Comparison of ENCODE assay signal across 17 cellular contexts in genomic region chr4:147078875-147079658, GRCh38.
DNase-seq lines count a peak whose midpoint lies in the region; ATAC-seq and TF ChIP-seq lines count a peak whose summit lies in the region.
"Had no signal": no experiment of that assay in that cellular context is flagged by ENCODE, and none has a peak within 500 bp of the region (broad histone marks: within the 10 kb centered on the region; RNA-seq: fewer than 3 reads in every experiment).

No MANE protein-coding gene starts in this region.

- peak overlapping the region; percentile 35; the same call in 1 of the 2 replicates for H3K4me3 Mint-ChIP-seq in HFFc6
- no peak overlapping the region for H3K4me3 Mint-ChIP-seq in glutamatergic neuron (ENCODE audit: unreplicated experiment)
- no peak overlapping the region for H3K4me3 Mint-ChIP-seq in natural killer cell treated with Interleukin-12 subunit alpha and Interleukin-12 subunit beta and Interleukin-15 and Interleukin-18, amount 100 ng/mL, for 72 hours
- no peak overlapping the region for H3K4me3 Mint-ChIP-seq in activated CD4-positive, alpha-beta T cell treated with anti-CD3 and anti-CD28 coated beads, Interleukin-2, amount 10 ng/mL, durations not matched to agents 7 days and 5 days
- H3K4me3 Mint-ChIP-seq: activated CD8-positive, alpha-beta T cell treated with anti-CD3 and anti-CD28 coated beads for 36 hours had no signal

- H3K9ac ChIP-seq in adipocyte (ENCODE audit: low read length), result no peak overlapping the region
- H3K9ac ChIP-seq: BLaER1 treated with 17β-estradiol and CSF1 and Interleukin-3, amounts not matched to agents 10 nM and 100 nM had no signal

- no peaks in the 10 kb centered on the region for H3K36me3 ChIP-seq in adipocyte (ENCODE audit: control insufficient read depth, insufficient read depth, low read length, severe bottlenecking)
- H3K36me3 ChIP-seq: BLaER1 treated with 17β-estradiol and CSF1 and Interleukin-3, amounts not matched to agents 10 nM and 100 nM had no signal

- H3K36me3 Mint-ChIP-seq in HFFc6 (ENCODE audit: low read depth) (no peaks in the 10 kb centered on the region), glutamatergic neuron (ENCODE audit: unreplicated experiment) (no peaks in the 10 kb centered on the region)
- H3K36me3 Mint-ChIP-seq in natural killer cell treated with Interleukin-12 subunit alpha and Interleukin-12 subunit beta and Interleukin-15 and Interleukin-18, amount 100 ng/mL, for 72 hours, result no peaks in the 10 kb centered on the region
- H3K36me3 Mint-ChIP-seq in activated CD4-positive, alpha-beta T cell treated with anti-CD3 and anti-CD28 coated beads, Interleukin-2, amount 10 ng/mL, durations not matched to agents 7 days and 5 days (ENCODE audit: low read depth), result no peaks in the 10 kb centered on the region

- no peak for ATAC-seq in natural killer cell treated with Interleukin-12 subunit alpha and Interleukin-12 subunit beta and Interleukin-15 and Interleukin-18, amount 100 ng/mL, for 72 hours
- ATAC-seq: activated CD8-positive, alpha-beta T cell treated with anti-CD3 and anti-CD28 coated beads for 36 hours; mucosa of descending colon; Panc1; stimulated activated naive CD8-positive, alpha-beta T cell treated with anti-CD3 and anti-CD28 coated beads, Interleukin-15, Interleukin-2, amounts not matched to agents 100 U/mL and 50 U/mL, for 24 hours had no signal

- H3K27me3 Mint-ChIP-seq in HFFc6 (ENCODE audit: insufficient read depth) (peaks cover 4% of the 10 kb centered on the region), glutamatergic neuron (ENCODE audit: unreplicated experiment) (no peaks in the 10 kb centered on the region)
- H3K27me3 Mint-ChIP-seq in natural killer cell treated with Interleukin-12 subunit alpha and Interleukin-12 subunit beta and Interleukin-15 and Interleukin-18, amount 100 ng/mL, for 72 hours, result peaks cover 14 to 23% of the 10 kb centered on the region in 2 donors
- peaks cover 1% of the 10 kb centered on the region for H3K27me3 Mint-ChIP-seq in activated CD4-positive, alpha-beta T cell treated with anti-CD3 and anti-CD28 coated beads, Interleukin-2, amount 10 ng/mL, durations not matched to agents 7 days and 5 days

- POLR2A ChIA-PET in activated CD4-positive, alpha-beta T cell treated with anti-CD3 and anti-CD28 coated beads, Interleukin-2, amount 10 ng/mL, durations not matched to agents 7 days and 5 days (lab: Charles Lee), result no interaction called here

- no peak overlapping the region for H3K4me3 ChIP-seq in adipocyte (ENCODE audit: low read length)
- H3K4me3 ChIP-seq: BLaER1 treated with 17β-estradiol and CSF1 and Interleukin-3, amounts not matched to agents 10 nM and 100 nM; mucosa of descending colon had no signal

- CTCF ChIA-PET in activated CD4-positive, alpha-beta T cell treated with anti-CD3 and anti-CD28 coated beads, Interleukin-2, amount 10 ng/mL, durations not matched to agents 7 days and 5 days (lab: Charles Lee), result no interaction called here

- H3K9me3 Mint-ChIP-seq in HFFc6 (no peaks in the 10 kb centered on the region), glutamatergic neuron (ENCODE audit: unreplicated experiment) (peaks cover 2% of the 10 kb centered on the region)
- H3K9me3 Mint-ChIP-seq in natural killer cell treated with Interleukin-12 subunit alpha and Interleukin-12 subunit beta and Interleukin-15 and Interleukin-18, amount 100 ng/mL, for 72 hours, result no peaks in the 10 kb centered on the region
- H3K9me3 Mint-ChIP-seq in activated CD4-positive, alpha-beta T cell treated with anti-CD3 and anti-CD28 coated beads, Interleukin-2, amount 10 ng/mL, durations not matched to agents 7 days and 5 days, result no peaks in the 10 kb centered on the region
- H3K9me3 Mint-ChIP-seq: activated CD8-positive, alpha-beta T cell treated with anti-CD3 and anti-CD28 coated beads for 36 hours had no signal

- no peaks in the 10 kb centered on the region for H3K27me3 ChIP-seq in adipocyte (replicated peaks; ENCODE audit: control insufficient read depth, insufficient read depth, low read length)
- H3K27me3 ChIP-seq: BLaER1 treated with 17β-estradiol and CSF1 and Interleukin-3, amounts not matched to agents 10 nM and 100 nM had no signal

- DNase-seq in HFFc6 (peak; percentile 11), adipocyte (ENCODE audit: low read depth) (peak; percentile 50), glutamatergic neuron (no peak), renal cortical epithelial cell (ENCODE audit: low read depth) (peak; percentile 23), NCI-H2171 (lab: John Stamatoyannopoulos, UW) (no peak), COLO829 (ENCODE audit: low spot score) (no peak)
- no peak for DNase-seq in natural killer cell treated with Interleukin-12 subunit alpha and Interleukin-12 subunit beta and Interleukin-15 and Interleukin-18, amount 100 ng/mL, for 72 hours (ENCODE audit: low spot score)
- DNase-seq in activated CD4-positive, alpha-beta T cell treated with anti-CD3 and anti-CD28 coated beads, Interleukin-2, amount 10 ng/mL, durations not matched to agents 7 days and 5 days, result no peak
- DNase-seq: activated CD8-positive, alpha-beta T cell treated with anti-CD3 and anti-CD28 coated beads for 36 hours; activated gamma-delta T cell; KBM-7; NCI-H187 treated with DMSO at 0.1 percent for 48 hours; stimulated activated naive CD8-positive, alpha-beta T cell treated with anti-CD3 and anti-CD28 coated beads, Interleukin-15, Interleukin-2, amounts not matched to agents 100 U/mL and 50 U/mL, for 24 hours; T1000 had no signal

- H3K9me3 ChIP-seq in adipocyte (ENCODE audit: control insufficient read depth, low read length), result no peaks in the 10 kb centered on the region
- H3K9me3 ChIP-seq: BLaER1 treated with 17β-estradiol and CSF1 and Interleukin-3, amounts not matched to agents 10 nM and 100 nM; mucosa of descending colon had no signal

- H3K4me1 Mint-ChIP-seq in HFFc6 (ENCODE audit: low read depth) (peaks cover 9% of the 10 kb centered on the region), glutamatergic neuron (ENCODE audit: low read depth, unreplicated experiment) (peaks cover 28% of the 10 kb centered on the region)
- H3K4me1 Mint-ChIP-seq in natural killer cell treated with Interleukin-12 subunit alpha and Interleukin-12 subunit beta and Interleukin-15 and Interleukin-18, amount 100 ng/mL, for 72 hours (ENCODE audit: low read depth in 2 of 2), result no peaks in the 10 kb centered on the region
- no peaks in the 10 kb centered on the region for H3K4me1 Mint-ChIP-seq in activated CD4-positive, alpha-beta T cell treated with anti-CD3 and anti-CD28 coated beads, Interleukin-2, amount 10 ng/mL, durations not matched to agents 7 days and 5 days

- H3K27ac Mint-ChIP-seq in HFFc6, result no peak overlapping the region
- H3K27ac Mint-ChIP-seq in glutamatergic neuron (ENCODE audit: unreplicated experiment), result peak overlapping the region; percentile 3
- H3K27ac Mint-ChIP-seq in natural killer cell treated with Interleukin-12 subunit alpha and Interleukin-12 subunit beta and Interleukin-15 and Interleukin-18, amount 100 ng/mL, for 72 hours, result no peak overlapping the region
- H3K27ac Mint-ChIP-seq in activated CD4-positive, alpha-beta T cell treated with anti-CD3 and anti-CD28 coated beads, Interleukin-2, amount 10 ng/mL, durations not matched to agents 7 days and 5 days, result no peak overlapping the region
- H3K27ac Mint-ChIP-seq: activated CD8-positive, alpha-beta T cell treated with anti-CD3 and anti-CD28 coated beads for 36 hours had no signal

- H3K4me1 ChIP-seq in adipocyte (ENCODE audit: control insufficient read depth, insufficient read depth, low read length), result peaks cover 19% of the 10 kb centered on the region
- H3K4me1 ChIP-seq: BLaER1 treated with 17β-estradiol and CSF1 and Interleukin-3, amounts not matched to agents 10 nM and 100 nM had no signal

- no peak for TF ChIP-seq CTCF in HFFc6 (IDR thresholded peaks at IDR 0.05)
- no peak for TF ChIP-seq CTCF in glutamatergic neuron (IDR thresholded peaks at IDR 0.05; ENCODE audit: partially characterized antibody, unreplicated experiment)

Comparison
In these comparisons a context has a peak if more than half of its experiments do, and no peak if none do; other contexts are left out.
1. DNase-seq: peak in HFFc6 (single experiment), adipocyte (single experiment) and renal cortical epithelial cell (single experiment); none in glutamatergic neuron (single experiment), natural killer cell treated with Interleukin-12 subunit alpha and Interleukin-12 subunit beta and Interleukin-15 and Interleukin-18, amount 100 ng/mL, for 72 hours (single experiment), activated CD4-positive, alpha-beta T cell treated with anti-CD3 and anti-CD28 coated beads, Interleukin-2, amount 10 ng/mL, durations not matched to agents 7 days and 5 days (single experiment), NCI-H2171 (single experiment) and COLO829 (single experiment).